ENCODE assay signal across 1 cellular context in genomic region chr16:229731-230281, GRCh38.
TF ChIP-seq lines count a peak whose summit lies in the region.

No MANE protein-coding gene starts in this region.

TF ChIP-seq in K562, 482 proteins besides CTCF, POLR2A, EP300 and RAD21:
- no peak for TF ChIP-seq EWSR1 (IDR thresholded peaks at IDR 0.05; ENCODE audit: borderline replicate concordance, low read depth, partially characterized antibody)
- TF ChIP-seq ZNF780A (CRISPR knock-in tag; IDR thresholded peaks at IDR 0.05), result no peak
- no peak for TF ChIP-seq ZC3H8 (IDR thresholded peaks at IDR 0.05)
- TF ChIP-seq TFE3 (CRISPR knock-in tag; IDR thresholded peaks at IDR 0.05), result no peak
- no peak for TF ChIP-seq ZNF280A (IDR thresholded peaks at IDR 0.05; ENCODE audit: low read depth, partially characterized antibody)
- no peak for TF ChIP-seq POLR3G (IDR thresholded peaks at IDR 0.05; ENCODE audit: extremely low read depth, insufficient read length, insufficient replicate concordance)
- TF ChIP-seq ILK (tag; IDR thresholded peaks at IDR 0.05; ENCODE audit: borderline replicate concordance, low read depth), result no peak
- no peak for TF ChIP-seq PHTF2 (CRISPR knock-in tag; IDR thresholded peaks at IDR 0.05)
- TF ChIP-seq MAZ (CRISPR knock-in tag; conservative IDR thresholded peaks at IDR 0.05 in 1 of 2, IDR thresholded peaks at IDR 0.05 in 1 of 2), result no peak
- peak in 1 of 2 experiments; percentile 10 for TF ChIP-seq E2F6 (IDR thresholded peaks at IDR 0.05; ENCODE audit: borderline replicate concordance in 1 of 2, extremely low read depth in 1 of 2, insufficient read depth in 1 of 2, insufficient read length in 1 of 2, low read depth in 1 of 2, low read length in 1 of 2, poor library complexity in 1 of 2, severe bottlenecking in 1 of 2)
- no peak for TF ChIP-seq DMBX1 (CRISPR knock-in tag; IDR thresholded peaks at IDR 0.05; ENCODE audit: borderline replicate concordance)
- peak; percentile 82 for TF ChIP-seq ZBTB33 (CRISPR knock-in tag; IDR thresholded peaks at IDR 0.05)
- TF ChIP-seq ESRRB (CRISPR knock-in tag; IDR thresholded peaks at IDR 0.05; ENCODE audit: borderline replicate concordance), result no peak
- no peak for TF ChIP-seq ATF1 (CRISPR knock-in tag; IDR thresholded peaks at IDR 0.05)
- TF ChIP-seq ATF1 (tag; IDR thresholded peaks at IDR 0.05), result no peak
- TF ChIP-seq MEF2A (IDR thresholded peaks at IDR 0.05; ENCODE audit: control insufficient read depth, low read depth, low read length), result no peak
- no peak for TF ChIP-seq ZBTB8A (IDR thresholded peaks at IDR 0.05; ENCODE audit: partially characterized antibody)
- no peak for TF ChIP-seq FOXA3 (CRISPR knock-in tag; conservative IDR thresholded peaks at IDR 0.05 in 1 of 2, IDR thresholded peaks at IDR 0.05 in 1 of 2)
- TF ChIP-seq CXXC5 (CRISPR knock-in tag; IDR thresholded peaks at IDR 0.05), result no peak
- TF ChIP-seq ZNF395 (CRISPR knock-in tag; IDR thresholded peaks at IDR 0.05), result peak; percentile 5; the same call in 1 of the 2 replicates
- TF ChIP-seq ETV6 (IDR thresholded peaks at IDR 0.05; ENCODE audit: borderline replicate concordance in 1 of 2, low read depth in 2 of 2, low read length in 1 of 2), result no peak
- no peak for TF ChIP-seq ETV6 (CRISPR knock-in tag; IDR thresholded peaks at IDR 0.05; ENCODE audit: borderline replicate concordance)
- TF ChIP-seq MYC (IDR thresholded peaks at IDR 0.05; ENCODE audit: low read depth, low read length), result no peak
- TF ChIP-seq MYC (CRISPR knock-in tag; IDR thresholded peaks at IDR 0.05; ENCODE audit: borderline replicate concordance, low read depth), result no peak
- TF ChIP-seq ZBTB1 (CRISPR knock-in tag; IDR thresholded peaks at IDR 0.05; ENCODE audit: borderline replicate concordance, low read depth), result no peak
- no peak for TF ChIP-seq PREB (CRISPR knock-in tag; IDR thresholded peaks at IDR 0.05)
- TF ChIP-seq ZNF212 (CRISPR knock-in tag; IDR thresholded peaks at IDR 0.05), result no peak
- TF ChIP-seq ZNF316 (IDR thresholded peaks at IDR 0.05), result peak; percentile 58
- TF ChIP-seq ZNF165 (CRISPR knock-in tag; IDR thresholded peaks at IDR 0.05; ENCODE audit: borderline replicate concordance), result no peak
